In genomic region chr19:49869484-49870308, GRCh38 we compare ENCODE assay signal across 8 cellular contexts. TPM values are rescaled to one million over a fixed set of nuclear protein-coding genes. Genes with fewer than 3 reads are reported as not detected.
A peak's percentile ranks its signal among the peaks of the same experiment; 100 is the strongest.
DNase-seq lines count a peak whose midpoint lies in the region; ATAC-seq and TF ChIP-seq lines count a peak whose summit lies in the region.

No MANE protein-coding gene starts in this region.

- peaks cover 39% of the 10 kb centered on the region for H3K4me1 Mint-ChIP-seq in T-helper 1 cell treated with Interleukin-12 subunit alpha and Interleukin-12 subunit beta and Interleukin-4 antibody, amounts not matched to agents 30 μg/mL and 1 μg/mL, for 36 hours (ENCODE audit: low read depth)

- peaks cover 3% of the 10 kb centered on the region for H3K36me3 ChIP-seq in left ventricle myocardium inferior

- H3K27me3 ChIP-seq in left ventricle myocardium inferior (ENCODE audit: low read depth): no peaks in the 10 kb centered on the region

- TF ChIP-seq POLR2A in GM15510 (IDR thresholded peaks at IDR 0.05; ENCODE audit: borderline replicate concordance, extremely low read depth, insufficient read length): peak; percentile 65

- peak overlapping the region; percentile 90 for H3K27ac ChIP-seq in left ventricle myocardium inferior (replicated peaks)

- peak; percentile 99 for DNase-seq in NCI-H1694 (lab: John Stamatoyannopoulos, UW)
- DNase-seq in amygdala (lab: John Stamatoyannopoulos, UW): peak; percentile 74 to 100 (median 98)
- peak; percentile 94 for DNase-seq in left ventricle myocardium inferior
- peak; percentile 98 for DNase-seq in posterior vena cava (ENCODE audit: low spot score)
- DNase-seq in ureter (ENCODE audit: low spot score): peak; percentile 97

- peak overlapping the region; percentile 72 for H3K4me3 Mint-ChIP-seq in T-helper 1 cell treated with Interleukin-12 subunit alpha and Interleukin-12 subunit beta and Interleukin-4 antibody, amounts not matched to agents 30 μg/mL and 1 μg/mL, for 36 hours

- H3K9me3 ChIP-seq in left ventricle myocardium inferior (replicated peaks): no peaks in the 10 kb centered on the region

- intact Hi-C loops in left ventricle myocardium inferior (cut with micrococcal nuclease) (loop anchor here (5.0 kb wide), 1 partner anchor 52 kb away; the partner anchor contains the start of gene MED25), posterior vena cava (cut with DNase I) (loop anchor here in 1 of 2 donors (1.0 kb wide), 1 partner anchor 21 kb away; no protein-coding TSS in a partner anchor)

- H3K36me3 Mint-ChIP-seq in T-helper 1 cell treated with Interleukin-12 subunit alpha and Interleukin-12 subunit beta and Interleukin-4 antibody, amounts not matched to agents 30 μg/mL and 1 μg/mL, for 36 hours (ENCODE audit: low read depth): peaks cover 17% of the 10 kb centered on the region

- no peaks in the 10 kb centered on the region for H3K9me3 Mint-ChIP-seq in T-helper 1 cell treated with Interleukin-12 subunit alpha and Interleukin-12 subunit beta and Interleukin-4 antibody, amounts not matched to agents 30 μg/mL and 1 μg/mL, for 36 hours

- TF ChIP-seq CTCF in left ventricle myocardium inferior (IDR thresholded peaks at IDR 0.05; ENCODE audit: borderline replicate concordance): peak; percentile 29

- peak overlapping the region; percentile 72 for H3K4me3 ChIP-seq in left ventricle myocardium inferior

- no peaks in the 10 kb centered on the region for H3K27me3 Mint-ChIP-seq in T-helper 1 cell treated with Interleukin-12 subunit alpha and Interleukin-12 subunit beta and Interleukin-4 antibody, amounts not matched to agents 30 μg/mL and 1 μg/mL, for 36 hours (ENCODE audit: low read depth)

- H3K27ac Mint-ChIP-seq in T-helper 1 cell treated with Interleukin-12 subunit alpha and Interleukin-12 subunit beta and Interleukin-4 antibody, amounts not matched to agents 30 μg/mL and 1 μg/mL, for 36 hours: peak overlapping the region; percentile 73

- ATAC-seq in HG02884 (IDR thresholded peaks at IDR 0.05; ENCODE audit: unreplicated experiment): peak; percentile 57

- peaks cover 67% of the 10 kb centered on the region for H3K4me1 ChIP-seq in left ventricle myocardium inferior

RNA-seq across cellular contexts. Expression of gene PNKP, which starts 2.3 kb away (rescaled TPM):
- total RNA-seq in left ventricle myocardium inferior: 45.1 TPM
- total RNA-seq in posterior vena cava: 10 to 100 TPM; 40.5 to 43.4 TPM
- 122 TPM for total RNA-seq in ureter

RNA-seq across cellular contexts. Expression of gene AKT1S1, which starts 7.5 kb away (rescaled TPM):
- 36.0 TPM for total RNA-seq in left ventricle myocardium inferior
- total RNA-seq in posterior vena cava: 10 to 100 TPM; 26.5 to 28.9 TPM
- 32.8 TPM for total RNA-seq in ureter

RNA-seq across cellular contexts. Expression of gene TBC1D17, which starts 7.8 kb away (rescaled TPM):
- total RNA-seq in left ventricle myocardium inferior: 47.5 TPM
- total RNA-seq in posterior vena cava: 10 to 100 TPM; 28.7 to 36.3 TPM
- total RNA-seq in ureter: 30.4 TPM

RNA-seq across cellular contexts. Expression of gene PTOV1, which starts 18.7 kb away (rescaled TPM):
- total RNA-seq in left ventricle myocardium inferior (104 TPM), posterior vena cava (10 to 100 TPM; 78.7 to 95.2 TPM), ureter (105 TPM)

RNA-seq across cellular contexts. Expression of gene IL4I1, which starts 27.0 kb away (rescaled TPM):
- total RNA-seq in left ventricle myocardium inferior (not detected), posterior vena cava (1 to 10 TPM; 1.1 to 1.3 TPM), ureter (1.9 TPM)

Comparison
In these comparisons a context has a peak if more than half of its experiments do, and no peak if none do; other contexts are left out.
1. Peak in every context shown above with its lines: DNase-seq, ATAC-seq, H3K4me3 ChIP-seq and H3K27ac ChIP-seq.